ENCODE assay signal across 1 cellular context in genomic region chr1:51656374-51656773, GRCh38.
TF ChIP-seq lines count a peak whose summit lies in the region.

No MANE protein-coding gene starts in this region.

TF ChIP-seq in HEK293, 187 proteins besides CTCF, POLR2A, EP300 and RAD21:
- TF ChIP-seq ZNF544 (tag by site-specific recombination; IDR thresholded peaks at IDR 0.05), result no peak
- no peak for TF ChIP-seq ZNF23 (tag by site-specific recombination; IDR thresholded peaks at IDR 0.05; ENCODE audit: borderline replicate concordance)
- TF ChIP-seq, protein P1, sequence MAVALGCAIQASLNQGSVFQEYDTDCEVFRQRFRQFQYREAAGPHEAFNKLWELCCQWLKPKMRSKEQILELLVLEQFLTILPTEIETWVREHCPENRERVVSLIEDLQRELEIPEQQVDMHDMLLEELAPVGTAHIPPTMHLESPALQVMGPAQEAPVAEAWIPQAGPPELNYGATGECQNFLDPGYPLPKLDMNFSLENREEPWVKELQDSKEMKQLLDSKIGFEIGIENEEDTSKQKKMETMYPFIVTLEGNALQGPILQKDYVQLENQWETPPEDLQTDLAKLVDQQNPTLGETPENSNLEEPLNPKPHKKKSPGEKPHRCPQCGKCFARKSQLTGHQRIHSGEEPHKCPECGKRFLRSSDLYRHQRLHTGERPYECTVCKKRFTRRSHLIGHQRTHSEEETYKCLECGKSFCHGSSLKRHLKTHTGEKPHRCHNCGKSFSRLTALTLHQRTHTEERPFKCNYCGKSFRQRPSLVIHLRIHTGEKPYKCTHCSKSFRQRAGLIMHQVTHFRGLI (tag by site-specific recombination; IDR thresholded peaks at IDR 0.05), result no peak
- peak; percentile 54; the same call in 1 of the 2 replicates for TF ChIP-seq ZBTB21 (tag by site-specific recombination; IDR thresholded peaks at IDR 0.05)
- TF ChIP-seq BCL11B (tag by site-specific recombination; IDR thresholded peaks at IDR 0.05; ENCODE audit: low read depth), result no peak
- no peak for TF ChIP-seq SETDB1 (IDR thresholded peaks at IDR 0.05; ENCODE audit: insufficient read length, low read length)
- no peak for TF ChIP-seq ZNF416 (tag by site-specific recombination; IDR thresholded peaks at IDR 0.05)
- TF ChIP-seq ZIC2 (tag by site-specific recombination; IDR thresholded peaks at IDR 0.05), result no peak
- TF ChIP-seq, protein P2, sequence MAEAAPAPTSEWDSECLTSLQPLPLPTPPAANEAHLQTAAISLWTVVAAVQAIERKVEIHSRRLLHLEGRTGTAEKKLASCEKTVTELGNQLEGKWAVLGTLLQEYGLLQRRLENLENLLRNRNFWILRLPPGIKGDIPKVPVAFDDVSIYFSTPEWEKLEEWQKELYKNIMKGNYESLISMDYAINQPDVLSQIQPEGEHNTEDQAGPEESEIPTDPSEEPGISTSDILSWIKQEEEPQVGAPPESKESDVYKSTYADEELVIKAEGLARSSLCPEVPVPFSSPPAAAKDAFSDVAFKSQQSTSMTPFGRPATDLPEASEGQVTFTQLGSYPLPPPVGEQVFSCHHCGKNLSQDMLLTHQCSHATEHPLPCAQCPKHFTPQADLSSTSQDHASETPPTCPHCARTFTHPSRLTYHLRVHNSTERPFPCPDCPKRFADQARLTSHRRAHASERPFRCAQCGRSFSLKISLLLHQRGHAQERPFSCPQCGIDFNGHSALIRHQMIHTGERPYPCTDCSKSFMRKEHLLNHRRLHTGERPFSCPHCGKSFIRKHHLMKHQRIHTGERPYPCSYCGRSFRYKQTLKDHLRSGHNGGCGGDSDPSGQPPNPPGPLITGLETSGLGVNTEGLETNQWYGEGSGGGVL (tag by site-specific recombination; IDR thresholded peaks at IDR 0.05), result peak; percentile 68
- no peak for TF ChIP-seq ZNF510 (tag by site-specific recombination; IDR thresholded peaks at IDR 0.05; ENCODE audit: insufficient replicate concordance)
- TF ChIP-seq ZNF571 (tag by site-specific recombination; IDR thresholded peaks at IDR 0.05), result no peak
- TF ChIP-seq SCRT2 (tag by site-specific recombination; IDR thresholded peaks at IDR 0.05), result 0 out of 2 replicates have a peak, but pooled peaks have one; percentile 13
- TF ChIP-seq ZNF169 (tag by site-specific recombination; IDR thresholded peaks at IDR 0.05), result no peak
- TF ChIP-seq ATF2 (tag by site-specific recombination; IDR thresholded peaks at IDR 0.05; ENCODE audit: low read depth), result peak; percentile 87
- no peak for TF ChIP-seq ZNF174 (tag by site-specific recombination; IDR thresholded peaks at IDR 0.05)
- TF ChIP-seq ZBTB26 (tag by site-specific recombination; optimal IDR thresholded peaks at IDR 0.05), result no peak
- no peak for TF ChIP-seq OSR2 (tag by site-specific recombination; IDR thresholded peaks at IDR 0.05)
- no peak for TF ChIP-seq ZNF404 (tag by site-specific recombination; IDR thresholded peaks at IDR 0.05)
- TF ChIP-seq AEBP2 (tag by site-specific recombination; IDR thresholded peaks at IDR 0.05; ENCODE audit: borderline replicate concordance), result no peak
- peak; percentile 42; the same call in 1 of the 2 replicates for TF ChIP-seq ZNF366 (tag by site-specific recombination; conservative IDR thresholded peaks at IDR 0.05)
- no peak for TF ChIP-seq ZBTB20 (tag by site-specific recombination; IDR thresholded peaks at IDR 0.05)
- no peak for TF ChIP-seq ZNF26 (tag by site-specific recombination; IDR thresholded peaks at IDR 0.05)
- TF ChIP-seq ZNF629 (tag by site-specific recombination; IDR thresholded peaks at IDR 0.05), result peak; percentile 67
TF ChIP-seq in HEK293: peak in this region for 6.
